ENCODE assay signal across 9 cellular contexts in the genomic region with DNA sequence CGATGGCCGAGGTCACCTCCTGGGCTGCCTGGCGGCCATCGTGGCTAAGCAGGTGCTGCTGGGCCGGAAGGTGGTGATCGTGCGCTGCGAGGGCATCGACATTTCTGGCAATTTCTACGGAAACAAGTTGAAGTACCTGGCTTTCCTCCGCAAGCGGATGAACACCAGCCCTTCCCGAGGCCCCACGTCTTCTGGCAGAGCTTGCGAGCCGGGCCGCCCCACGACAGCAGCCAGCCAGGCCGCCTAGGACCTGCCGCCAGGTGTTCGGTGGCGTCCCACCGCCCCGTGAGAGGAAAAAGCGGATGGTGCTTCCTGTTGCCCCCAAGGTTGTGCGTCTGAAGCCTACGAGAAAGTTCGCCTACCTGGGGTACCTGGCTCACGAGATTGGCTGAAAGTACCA. TPM values are rescaled to one million over a fixed set of nuclear protein-coding genes. Genes with fewer than 3 reads are reported as not detected.
"Had no signal": no experiment of that assay in that cellular context is flagged by ENCODE, and none has a peak within 500 bp of the region (broad histone marks: within the 10 kb centered on the region; RNA-seq: fewer than 3 reads in every experiment).

No MANE protein-coding gene starts in this region.

- ATAC-seq: HepG2 had no signal

- H3K9me3 Mint-ChIP-seq: IgD-negative memory B cell had no signal

- DNase-seq: IMR-90, Karpas-422, KBM-7, KG1 had no signal

- H3K4me2 ChIP-seq: KMS-11 had no signal

- FAIRE-seq: HepG2, HTR-8/SVneo had no signal

- H3K9ac ChIP-seq: KMS-11 had no signal

- H3K27ac Mint-ChIP-seq: IgD-negative memory B cell had no signal

- H3K27ac ChIP-seq: HL-60, KMS-11 had no signal

- H3K4me3 Mint-ChIP-seq: IgD-negative memory B cell had no signal

- H3K4me1 Mint-ChIP-seq: IgD-negative memory B cell had no signal

RNA-seq across cellular contexts. Expression of gene B4GALNT1, which starts 41.7 kb away (rescaled TPM):
- polyA plus RNA-seq: IgD-negative memory B cell had no signal
